Comparison of ENCODE assay signal across 17 cellular contexts in genomic region chr2:67209107-67209506, GRCh38.
DNase-seq lines count a peak whose midpoint lies in the region; ATAC-seq and TF ChIP-seq lines count a peak whose summit lies in the region.
"Had no signal": no experiment of that assay in that cellular context is flagged by ENCODE, and none has a peak within 500 bp of the region (broad histone marks: within the 10 kb centered on the region; RNA-seq: fewer than 3 reads in every experiment).

No MANE protein-coding gene starts in this region.

- POLR2A ChIA-PET in activated CD4-positive, alpha-beta memory T cell treated with anti-CD3 and anti-CD28 coated beads, Interleukin-2, amount 10 ng/mL, durations not matched to agents 7 days and 5 days (lab: Charles Lee) = no interaction called here

- no peak for ATAC-seq in HG02798 (IDR thresholded peaks at IDR 0.05; ENCODE audit: poor library complexity, unreplicated experiment)
- ATAC-seq: SK-N-SH treated with all-trans-retinoic acid at 6 μM for 48 hours had no signal

- DNase-seq in DMS 273 (lab: John Stamatoyannopoulos, UW; ENCODE audit: unreplicated experiment) = peak; percentile 3
- DNase-seq in DMS 273 treated with DMSO at 0.1 percent for 48 hours (lab: John Stamatoyannopoulos, UW) = no peak
- DNase-seq in NCI-H146 treated with DMSO at 0.1 percent for 48 hours (lab: John Stamatoyannopoulos, UW; ENCODE audit: unreplicated experiment) = peak; percentile 58
- peak; percentile 7 for DNase-seq in amniotic epithelial cell (ENCODE audit: low read depth)
- peak; percentile 38 to 61 for DNase-seq in mesothelial cell of epicardium (ENCODE audit: low spot score in 2 of 2, unreplicated experiment in 2 of 2)
- DNase-seq in KBM-7 = no peak
- DNase-seq in activated CD4-positive, alpha-beta memory T cell treated with anti-CD3 and anti-CD28 coated beads, Interleukin-2, amount 10 ng/mL, durations not matched to agents 7 days and 5 days = no peak
- DNase-seq: DMS153, EL, H7, MV-4-11, NCI-H187, NCI-H2171 treated with DMSO at 0.1 percent for 48 hours, NCI-H510A treated with DMSO at 0.1 percent for 48 hours, Right ventricle myocardium superior had no signal

- H3K36me3 Mint-ChIP-seq in mesothelial cell of epicardium = peaks cover 9% of the 10 kb centered on the region
- H3K36me3 Mint-ChIP-seq in activated CD4-positive, alpha-beta memory T cell treated with anti-CD3 and anti-CD28 coated beads, Interleukin-2, amount 10 ng/mL, durations not matched to agents 7 days and 5 days (ENCODE audit: low read depth) = no peaks in the 10 kb centered on the region

- in situ Hi-C loops in KBM-7 (cut with MboI; ENCODE audit: low pct_unique_long_range_greater_than_20kb, low sequenced_read_pairs) = no loop called here

- no peak for TF ChIP-seq CTCF in mesothelial cell of epicardium (IDR thresholded peaks at IDR 0.05; ENCODE audit: unreplicated experiment)

- H3K27me3 Mint-ChIP-seq in mesothelial cell of epicardium (ENCODE audit: low read depth) = no peaks in the 10 kb centered on the region
- no peaks in the 10 kb centered on the region for H3K27me3 Mint-ChIP-seq in activated CD4-positive, alpha-beta memory T cell treated with anti-CD3 and anti-CD28 coated beads, Interleukin-2, amount 10 ng/mL, durations not matched to agents 7 days and 5 days

- no peak overlapping the region for H3K4me3 Mint-ChIP-seq in mesothelial cell of epicardium
- H3K4me3 Mint-ChIP-seq in activated CD4-positive, alpha-beta memory T cell treated with anti-CD3 and anti-CD28 coated beads, Interleukin-2, amount 10 ng/mL, durations not matched to agents 7 days and 5 days = no peak overlapping the region

- no peaks in the 10 kb centered on the region for H3K9me3 Mint-ChIP-seq in mesothelial cell of epicardium
- H3K9me3 Mint-ChIP-seq in activated CD4-positive, alpha-beta memory T cell treated with anti-CD3 and anti-CD28 coated beads, Interleukin-2, amount 10 ng/mL, durations not matched to agents 7 days and 5 days = no peaks in the 10 kb centered on the region

- CTCF ChIA-PET in activated CD4-positive, alpha-beta memory T cell treated with anti-CD3 and anti-CD28 coated beads, Interleukin-2, amount 10 ng/mL, durations not matched to agents 7 days and 5 days (lab: Charles Lee) = no interaction called here

- H3K4me1 Mint-ChIP-seq in mesothelial cell of epicardium = peaks cover 61% of the 10 kb centered on the region
- H3K4me1 Mint-ChIP-seq in activated CD4-positive, alpha-beta memory T cell treated with anti-CD3 and anti-CD28 coated beads, Interleukin-2, amount 10 ng/mL, durations not matched to agents 7 days and 5 days = no peaks in the 10 kb centered on the region

- peak overlapping the region; percentile 77 for H3K27ac Mint-ChIP-seq in mesothelial cell of epicardium
- no peak overlapping the region for H3K27ac Mint-ChIP-seq in activated CD4-positive, alpha-beta memory T cell treated with anti-CD3 and anti-CD28 coated beads, Interleukin-2, amount 10 ng/mL, durations not matched to agents 7 days and 5 days

Comparison
In these comparisons a context has a peak if more than half of its experiments do, and no peak if none do; other contexts are left out.
1. DNase-seq: peak in DMS 273 (single experiment), NCI-H146 treated with DMSO at 0.1 percent for 48 hours (single experiment), amniotic epithelial cell (single experiment) and mesothelial cell of epicardium (2 of 2); none in DMS 273 treated with DMSO at 0.1 percent for 48 hours (single experiment), KBM-7 (single experiment) and activated CD4-positive, alpha-beta memory T cell treated with anti-CD3 and anti-CD28 coated beads, Interleukin-2, amount 10 ng/mL, durations not matched to agents 7 days and 5 days (single experiment).